Comparison of ENCODE assay signal across 20 cellular contexts in genomic region chr4:732911-733630, GRCh38. TPM values are rescaled to one million over a fixed set of nuclear protein-coding genes. Genes with fewer than 3 reads are reported as not detected.
DNase-seq lines count a peak whose midpoint lies in the region; ATAC-seq, FAIRE-seq and TF ChIP-seq lines count a peak whose summit lies in the region.
"Had no signal": no experiment of that assay in that cellular context is flagged by ENCODE, and none has a peak within 500 bp of the region (broad histone marks: within the 10 kb centered on the region; RNA-seq: fewer than 3 reads in every experiment).

No MANE protein-coding gene starts in this region.

- in situ Hi-C loops in HepG2 (cut with HindIII; ENCODE audit: extremely low pct_ligation_motif_present, low pct_unique_long_range_greater_than_20kb) = no loop called here

- TF ChIP-seq EP300 in HepG2 (IDR thresholded peaks at IDR 0.05; ENCODE audit: low read depth in 2 of 2, low read length in 2 of 2) = no peak
- no peak for TF ChIP-seq EP300 in HepG2 (CRISPR knock-in tag; IDR thresholded peaks at IDR 0.05; ENCODE audit: borderline replicate concordance)

- H3K27me3 ChIP-seq in heart left ventricle (no peaks in the 10 kb centered on the region), left ventricle myocardium inferior (ENCODE audit: low read depth) (no peaks in the 10 kb centered on the region), HepG2 (ENCODE audit: control insufficient read depth in 1 of 2, insufficient read depth in 2 of 2, low read length in 2 of 2) (no peaks in the 10 kb centered on the region), upper lobe of right lung (no peaks in the 10 kb centered on the region)
- H3K27me3 ChIP-seq: foreskin keratinocyte had no signal

- POLR2A ChIA-PET in HepG2 (lab: Yijun Ruan, JAX) = no interaction called here

- no peaks in the 10 kb centered on the region for H3K4me1 ChIP-seq in heart left ventricle
- no peaks in the 10 kb centered on the region for H3K4me1 ChIP-seq in left ventricle myocardium inferior
- H3K4me1 ChIP-seq in HepG2 (ENCODE audit: insufficient read depth, low read length) = no peaks in the 10 kb centered on the region
- H3K4me1 ChIP-seq in upper lobe of right lung = no peaks in the 10 kb centered on the region
- H3K4me1 ChIP-seq: foreskin keratinocyte had no signal

- peak in 2 of 5 donors; percentile 30 to 55 for DNase-seq in heart left ventricle
- DNase-seq in left ventricle myocardium inferior = no peak
- DNase-seq in HepG2 (ENCODE audit: low spot score) = no peak
- DNase-seq in upper lobe of right lung = peak; percentile 61
- no peak for DNase-seq in NK-92 treated with Interleukin-12 subunit alpha and Interleukin-12 subunit beta, amount 100 ng/mL, for 24 hours (lab: John Stamatoyannopoulos, UW)
- no peak for DNase-seq in NCI-H69 (lab: John Stamatoyannopoulos, UW)
- DNase-seq: activated CD4-positive, alpha-beta T cell treated with anti-CD3 and anti-CD28 coated beads, Interleukin-2, amount 50 U/mL, for 4 hours; activated CD8-positive, alpha-beta memory T cell treated with anti-CD3 and anti-CD28 coated beads, Interleukin-2, amount 50 U/mL, for 4 hours; activated naive CD8-positive, alpha-beta T cell treated with anti-CD3 and anti-CD28 coated beads, Interleukin-2, amount 10 ng/mL, durations not matched to agents 7 days and 5 days; foreskin keratinocyte; mammary epithelial cell; naive B cell; NCI-H1436 treated with DMSO at 0.1 percent for 48 hours; NCI-H524 treated with DMSO at 0.1 percent for 48 hours; RPMI8226; T1000 had no signal

- no peak overlapping the region for H3K4me2 ChIP-seq in HepG2 (ENCODE audit: low read depth, low read length)

- H3K9ac ChIP-seq in HepG2 (ENCODE audit: insufficient read depth, low read depth, low read length) = no peak overlapping the region

- ATAC-seq in heart left ventricle (peak in 3 of 4 donors; percentile 44 to 56 (median 46)), HepG2 (peak; percentile 19; the same call in 1 of the 3 replicates), upper lobe of right lung (no peak)
- ATAC-seq: foreskin keratinocyte, GM12878, WTC11 had no signal

- H3K4me3 ChIP-seq in heart left ventricle (no peak overlapping the region), left ventricle myocardium inferior (no peak overlapping the region), HepG2 (replicated peaks in 1 of 3; ENCODE audit: insufficient read depth in 1 of 3, low read depth in 2 of 3, low read length in 3 of 3) (no peak overlapping the region), upper lobe of right lung (no peak overlapping the region)
- H3K4me3 ChIP-seq: GM12878 had no signal

- no peak for FAIRE-seq in HepG2 (lab: Jason Lieb, UNC)
- FAIRE-seq: A204.1, GM12878, keratinocyte had no signal

- WGBS in heart left ventricle, 4 donors = 81 to 87% (median 82%) methylated on average over 28 to 32 of the region's 32 CpGs
- 98% methylated on average over 12 of the region's 32 CpGs for WGBS in HepG2 (ENCODE audit: low lambda C conversion rate)

- peaks cover 2 to 71% (median 65%) of the 10 kb centered on the region in 9 donors for H3K36me3 ChIP-seq in heart left ventricle
- peaks cover 63% of the 10 kb centered on the region for H3K36me3 ChIP-seq in left ventricle myocardium inferior
- H3K36me3 ChIP-seq in HepG2 (replicated peaks in 1 of 2; ENCODE audit: control insufficient read depth in 1 of 2, insufficient read depth in 2 of 2, low read length in 2 of 2) = peaks cover 18 to 51% of the 10 kb centered on the region in 2 experiments
- peaks cover 56% of the 10 kb centered on the region for H3K36me3 ChIP-seq in upper lobe of right lung

- H2AFZ ChIP-seq in HepG2 (ENCODE audit: low read length) = no peak overlapping the region

- H4K20me1 ChIP-seq in HepG2 (ENCODE audit: insufficient read depth, low read length) = peaks cover 5% of the 10 kb centered on the region; the same call in 1 of the 2 replicates

- TF ChIP-seq POLR2A in heart left ventricle (IDR thresholded peaks at IDR 0.05) (no peak), HepG2 (IDR thresholded peaks at IDR 0.05; ENCODE audit: insufficient read depth in 1 of 2, low read depth in 2 of 2, low read length in 2 of 2) (no peak)

- H3K27ac ChIP-seq in heart left ventricle (no peak overlapping the region), left ventricle myocardium inferior (replicated peaks) (no peak overlapping the region), HepG2 (ENCODE audit: extremely low read length, insufficient read depth, low read length) (no peak overlapping the region), upper lobe of right lung (no peak overlapping the region)
- H3K27ac ChIP-seq: foreskin keratinocyte had no signal

- TF ChIP-seq CTCF in heart left ventricle (IDR thresholded peaks at IDR 0.05) (no peak), left ventricle myocardium inferior (IDR thresholded peaks at IDR 0.05; ENCODE audit: borderline replicate concordance) (no peak), HepG2 (CRISPR knock-in tag; IDR thresholded peaks at IDR 0.05) (no peak), upper lobe of right lung (IDR thresholded peaks at IDR 0.05) (no peak)

- H3K9me3 ChIP-seq in heart left ventricle = no peaks in the 10 kb centered on the region
- H3K9me3 ChIP-seq in left ventricle myocardium inferior (replicated peaks) = no peaks in the 10 kb centered on the region
- H3K9me3 ChIP-seq in HepG2 (ENCODE audit: low read length) = no peaks in the 10 kb centered on the region
- H3K9me3 ChIP-seq in upper lobe of right lung = no peaks in the 10 kb centered on the region

- CTCF ChIA-PET in HepG2 (lab: Yijun Ruan, JAX; ENCODE audit: low intra/inter-chr PET ratio, low total read pairs) = no interaction called here

- peaks cover 4% of the 10 kb centered on the region for H3K79me2 ChIP-seq in HepG2 (ENCODE audit: insufficient read depth, low read length)

- intact Hi-C loops in heart left ventricle (cut with DNase I) (no loop called here), left ventricle myocardium inferior (cut with micrococcal nuclease) (no loop called here), HepG2 (cut with micrococcal nuclease; ENCODE audit: unreplicated experiment) (no loop called here), upper lobe of right lung (cut with DNase I) (no loop called here)

- TF ChIP-seq RAD21 in HepG2 (CRISPR knock-in tag; IDR thresholded peaks at IDR 0.05) = no peak

- no TSS peak for BruUV-seq in HepG2 (replicated peaks; lab: Mats Ljungman, UMichigan)

RNA-seq across cellular contexts. Expression of gene PCGF3, which starts 27.4 kb away (rescaled TPM):
- total RNA-seq in heart left ventricle (10 to 100 TPM; 16.2 to 45.7 (median 21.8) TPM), left ventricle myocardium inferior (21.5 TPM), HepG2 (2016; rRNA removed; fragmentation: Illumina TruSeq; extraction: Trizol) (24.2 and 28.6 TPM in 2 replicates), upper lobe of right lung (42.2 TPM)
- polyA plus RNA-seq in heart left ventricle (10 to 100 TPM; 24.7 to 26.6 TPM), HepG2 (2011; rRNA removed) (66.2 and 80.8 TPM in 2 replicates)
- total RNA-seq in HepG2 (2016; cell fraction: cytosol; rRNA removed; fragmentation: Illumina TruSeq; extraction: Trizol; ENCODE audit: low read depth) = 16.2 and 16.7 TPM in 2 replicates
- total RNA-seq in HepG2 (2016; cell fraction: insoluble cytoplasmic fraction; rRNA removed; fragmentation: Illumina TruSeq; extraction: Trizol) = 22.5 and 27.7 TPM in 2 replicates
- total RNA-seq in HepG2 (2016; cell fraction: membrane; rRNA removed; fragmentation: Illumina TruSeq; extraction: Trizol) = 36.9 and 38.9 TPM in 2 replicates
- total RNA-seq in HepG2 (2016; cell fraction: nucleus; rRNA removed; fragmentation: Illumina TruSeq; extraction: Trizol) = 40.6 and 42.6 TPM in 2 replicates
- 32.3 and 37.9 TPM in 2 replicates for polyA plus RNA-seq in HepG2 (2011; cell fraction: cytosol; rRNA removed)
- 406 and 428 TPM in 2 replicates for polyA plus RNA-seq in HepG2 (2011; cell fraction: nucleus; rRNA removed)
- 37.8 and 47.7 TPM in 2 replicates for polyA plus RNA-seq in HepG2 (2012)
- 13.4 and 15.5 TPM in 2 replicates for polyA plus RNA-seq in HepG2 (2016; cell fraction: cytosol; fragmentation: Illumina TruSeq; extraction: Trizol; ENCODE audit: low read depth)
- polyA plus RNA-seq in HepG2 (2016; cell fraction: insoluble cytoplasmic fraction; fragmentation: Illumina TruSeq; extraction: Trizol; ENCODE audit: low read depth) = 20.0 and 26.4 TPM in 2 replicates
- polyA plus RNA-seq in HepG2 (2016; cell fraction: membrane; fragmentation: Illumina TruSeq; extraction: Trizol; ENCODE audit: low read depth) = 26.7 and 30.4 TPM in 2 replicates
- polyA plus RNA-seq in HepG2 (2016; cell fraction: nucleus; fragmentation: Illumina TruSeq; extraction: Trizol; ENCODE audit: insufficient read depth, low read depth) = 92.0 and 96.8 TPM in 2 replicates
- polyA minus RNA-seq in HepG2 (2011; rRNA and poly(A)+ RNA removed; ENCODE audit: low replicate concordance) = 38.9 and 82.6 TPM in 2 replicates
- 18.1 and 23.5 TPM in 2 replicates for polyA minus RNA-seq in HepG2 (2011; cell fraction: cytosol; rRNA and poly(A)+ RNA removed)
- polyA minus RNA-seq in HepG2 (2011; cell fraction: nucleus; rRNA and poly(A)+ RNA removed) = 119 and 121 TPM in 2 replicates

RNA-seq across cellular contexts. Expression of gene SLC49A3, which starts 44.1 kb away (rescaled TPM):
- total RNA-seq in heart left ventricle (10 to 100 TPM in 3 of 9 donors, 1 to 10 TPM in 6; 5.6 to 20.5 (median 8.9) TPM), left ventricle myocardium inferior (12.0 TPM), HepG2 (2016; rRNA removed; fragmentation: Illumina TruSeq; extraction: Trizol) (0.07 TPM in 1 of 2 replicates, not detected in the other), upper lobe of right lung (32.9 TPM)
- polyA plus RNA-seq in heart left ventricle (1 to 10 TPM; 5.2 to 9.8 TPM), HepG2 (2011; rRNA removed) (0.17 and 0.22 TPM in 2 replicates)
- total RNA-seq in HepG2 (2016; cell fraction: cytosol; rRNA removed; fragmentation: Illumina TruSeq; extraction: Trizol; ENCODE audit: low read depth) = not detected in 2 replicates
- total RNA-seq in HepG2 (2016; cell fraction: insoluble cytoplasmic fraction; rRNA removed; fragmentation: Illumina TruSeq; extraction: Trizol) = 0.09 TPM in 1 of 2 replicates, not detected in the other
- not detected in 2 replicates for total RNA-seq in HepG2 (2016; cell fraction: membrane; rRNA removed; fragmentation: Illumina TruSeq; extraction: Trizol)
- 0.62 TPM in 1 of 2 replicates, not detected in the other for total RNA-seq in HepG2 (2016; cell fraction: nucleus; rRNA removed; fragmentation: Illumina TruSeq; extraction: Trizol)
- 0.10 and 0.16 TPM in 2 replicates for polyA plus RNA-seq in HepG2 (2011; cell fraction: cytosol; rRNA removed)
- polyA plus RNA-seq in HepG2 (2011; cell fraction: nucleus; rRNA removed) = 1.9 and 2.5 TPM in 2 replicates
- polyA plus RNA-seq in HepG2 (2012) = 0.21 and 0.29 TPM in 2 replicates
- polyA plus RNA-seq in HepG2 (2016; cell fraction: cytosol; fragmentation: Illumina TruSeq; extraction: Trizol; ENCODE audit: low read depth) = 0.07 TPM in 1 of 2 replicates, not detected in the other
- polyA plus RNA-seq in HepG2 (2016; cell fraction: insoluble cytoplasmic fraction; fragmentation: Illumina TruSeq; extraction: Trizol; ENCODE audit: low read depth) = not detected in 2 replicates
- not detected in 2 replicates for polyA plus RNA-seq in HepG2 (2016; cell fraction: membrane; fragmentation: Illumina TruSeq; extraction: Trizol; ENCODE audit: low read depth)
- 0.53 TPM in 1 of 2 replicates, not detected in the other for polyA plus RNA-seq in HepG2 (2016; cell fraction: nucleus; fragmentation: Illumina TruSeq; extraction: Trizol; ENCODE audit: insufficient read depth, low read depth)
- polyA minus RNA-seq in HepG2 (2011; rRNA and poly(A)+ RNA removed; ENCODE audit: low replicate concordance) = 0.12 TPM in 1 of 2 replicates, not detected in the other
- polyA minus RNA-seq in HepG2 (2011; cell fraction: cytosol; rRNA and poly(A)+ RNA removed) = not detected in 2 replicates
- polyA minus RNA-seq in HepG2 (2011; cell fraction: nucleus; rRNA and poly(A)+ RNA removed) = 0.25 and 0.26 TPM in 2 replicates
- polyA plus RNA-seq: mammary epithelial cell had no signal

RNA-seq across cellular contexts. Expression of gene MYL5, which starts 58.7 kb away (rescaled TPM):
- total RNA-seq in heart left ventricle (10 to 100 TPM in 2 of 9 donors, 1 to 10 TPM in 7; 1.4 to 12.9 (median 5.6) TPM), left ventricle myocardium inferior (4.5 TPM), HepG2 (2016; rRNA removed; fragmentation: Illumina TruSeq; extraction: Trizol) (11.0 and 16.0 TPM in 2 replicates), upper lobe of right lung (9.7 TPM)
- polyA plus RNA-seq in heart left ventricle (1 to 10 TPM; 2.0 to 4.4 TPM), HepG2 (2011; rRNA removed) (6.5 and 11.5 TPM in 2 replicates)
- 6.7 and 8.0 TPM in 2 replicates for total RNA-seq in HepG2 (2016; cell fraction: cytosol; rRNA removed; fragmentation: Illumina TruSeq; extraction: Trizol; ENCODE audit: low read depth)
- 10.1 and 16.2 TPM in 2 replicates for total RNA-seq in HepG2 (2016; cell fraction: insoluble cytoplasmic fraction; rRNA removed; fragmentation: Illumina TruSeq; extraction: Trizol)
- 7.6 and 8.2 TPM in 2 replicates for total RNA-seq in HepG2 (2016; cell fraction: membrane; rRNA removed; fragmentation: Illumina TruSeq; extraction: Trizol)
- total RNA-seq in HepG2 (2016; cell fraction: nucleus; rRNA removed; fragmentation: Illumina TruSeq; extraction: Trizol) = 15.9 and 16.6 TPM in 2 replicates
- polyA plus RNA-seq in HepG2 (2011; cell fraction: cytosol; rRNA removed) = 4.1 and 4.4 TPM in 2 replicates
- 40.0 and 46.9 TPM in 2 replicates for polyA plus RNA-seq in HepG2 (2011; cell fraction: nucleus; rRNA removed)
- 7.4 and 8.9 TPM in 2 replicates for polyA plus RNA-seq in HepG2 (2012)
- 4.4 and 5.5 TPM in 2 replicates for polyA plus RNA-seq in HepG2 (2016; cell fraction: cytosol; fragmentation: Illumina TruSeq; extraction: Trizol; ENCODE audit: low read depth)
- 8.5 and 12.2 TPM in 2 replicates for polyA plus RNA-seq in HepG2 (2016; cell fraction: insoluble cytoplasmic fraction; fragmentation: Illumina TruSeq; extraction: Trizol; ENCODE audit: low read depth)
- polyA plus RNA-seq in HepG2 (2016; cell fraction: membrane; fragmentation: Illumina TruSeq; extraction: Trizol; ENCODE audit: low read depth) = 4.9 and 6.3 TPM in 2 replicates
- polyA plus RNA-seq in HepG2 (2016; cell fraction: nucleus; fragmentation: Illumina TruSeq; extraction: Trizol; ENCODE audit: insufficient read depth, low read depth) = 33.7 and 41.8 TPM in 2 replicates
- 3.4 and 4.4 TPM in 2 replicates for polyA minus RNA-seq in HepG2 (2011; rRNA and poly(A)+ RNA removed; ENCODE audit: low replicate concordance)
- polyA minus RNA-seq in HepG2 (2011; cell fraction: cytosol; rRNA and poly(A)+ RNA removed) = 1.4 TPM in 1 of 2 replicates, not detected in the other
- 11.8 and 15.5 TPM in 2 replicates for polyA minus RNA-seq in HepG2 (2011; cell fraction: nucleus; rRNA and poly(A)+ RNA removed)

RNA-seq across cellular contexts. Expression of gene ATP5ME, which starts 59.0 kb away (rescaled TPM):
- 100 to 1,000 TPM; 210 to 906 (median 800) TPM for total RNA-seq in heart left ventricle
- polyA plus RNA-seq in heart left ventricle = 1,000 to 10,000 TPM in 1 of 2 donors, 100 to 1,000 TPM in 1; 552 to 2,413 TPM
- total RNA-seq in left ventricle myocardium inferior = 914 TPM
- total RNA-seq in HepG2 (2016; rRNA removed; fragmentation: Illumina TruSeq; extraction: Trizol) = 753 and 1,048 TPM in 2 replicates
- 458 and 593 TPM in 2 replicates for total RNA-seq in HepG2 (2016; cell fraction: cytosol; rRNA removed; fragmentation: Illumina TruSeq; extraction: Trizol; ENCODE audit: low read depth)
- 792 and 1,109 TPM in 2 replicates for total RNA-seq in HepG2 (2016; cell fraction: insoluble cytoplasmic fraction; rRNA removed; fragmentation: Illumina TruSeq; extraction: Trizol)
- 613 and 660 TPM in 2 replicates for total RNA-seq in HepG2 (2016; cell fraction: membrane; rRNA removed; fragmentation: Illumina TruSeq; extraction: Trizol)
- 219 and 249 TPM in 2 replicates for total RNA-seq in HepG2 (2016; cell fraction: nucleus; rRNA removed; fragmentation: Illumina TruSeq; extraction: Trizol)
- 301 and 305 TPM in 2 replicates for polyA plus RNA-seq in HepG2 (2011; rRNA removed)
- polyA plus RNA-seq in HepG2 (2011; cell fraction: cytosol; rRNA removed) = 507 and 666 TPM in 2 replicates
- polyA plus RNA-seq in HepG2 (2011; cell fraction: nucleus; rRNA removed) = 133 and 152 TPM in 2 replicates
- 451 and 767 TPM in 2 replicates for polyA plus RNA-seq in HepG2 (2012)
- polyA plus RNA-seq in HepG2 (2016; cell fraction: cytosol; fragmentation: Illumina TruSeq; extraction: Trizol; ENCODE audit: low read depth) = 482 and 603 TPM in 2 replicates
- polyA plus RNA-seq in HepG2 (2016; cell fraction: insoluble cytoplasmic fraction; fragmentation: Illumina TruSeq; extraction: Trizol; ENCODE audit: low read depth) = 926 and 995 TPM in 2 replicates
- 496 and 594 TPM in 2 replicates for polyA plus RNA-seq in HepG2 (2016; cell fraction: membrane; fragmentation: Illumina TruSeq; extraction: Trizol; ENCODE audit: low read depth)
- polyA plus RNA-seq in HepG2 (2016; cell fraction: nucleus; fragmentation: Illumina TruSeq; extraction: Trizol; ENCODE audit: insufficient read depth, low read depth) = 426 and 431 TPM in 2 replicates
- 68.8 and 71.4 TPM in 2 replicates for polyA minus RNA-seq in HepG2 (2011; rRNA and poly(A)+ RNA removed; ENCODE audit: low replicate concordance)
- 62.0 and 63.6 TPM in 2 replicates for polyA minus RNA-seq in HepG2 (2011; cell fraction: cytosol; rRNA and poly(A)+ RNA removed)
- 23.6 and 38.7 TPM in 2 replicates for polyA minus RNA-seq in HepG2 (2011; cell fraction: nucleus; rRNA and poly(A)+ RNA removed)
- 167 TPM for total RNA-seq in upper lobe of right lung
